ENCODE assay signal across 23 cellular contexts in the genomic region with DNA sequence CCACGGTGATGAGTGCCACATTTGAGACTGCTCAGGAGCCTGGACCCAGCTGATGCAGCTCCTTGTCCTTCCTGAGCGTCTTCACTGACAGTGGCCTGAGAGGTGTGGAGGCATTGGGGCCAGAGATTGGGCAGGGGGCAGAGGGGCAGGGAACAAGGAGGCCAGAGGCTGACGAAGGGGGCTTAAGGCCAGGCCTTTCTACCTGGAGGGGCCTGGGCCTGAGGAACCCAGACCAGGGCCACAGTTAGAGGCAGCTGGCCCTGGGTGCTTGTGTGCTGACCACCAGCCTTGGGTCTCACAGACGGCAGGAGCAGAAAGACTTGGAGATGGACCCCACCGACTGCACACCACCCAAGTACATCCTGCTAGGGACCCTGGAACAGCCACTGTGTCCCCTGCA.
DNase-seq lines count a peak whose midpoint lies in the region; ATAC-seq and TF ChIP-seq lines count a peak whose summit lies in the region.
"Had no signal": no experiment of that assay in that cellular context is flagged by ENCODE, and none has a peak within 500 bp of the region (broad histone marks: within the 10 kb centered on the region; RNA-seq: fewer than 3 reads in every experiment).

No MANE protein-coding gene starts in this region.

- peaks cover 0 to 5% of the 10 kb centered on the region in 2 donors for H3K4me1 ChIP-seq in lung (ENCODE audit: control insufficient read depth in 2 of 2, insufficient read depth in 2 of 2, low read length in 2 of 2)
- H3K4me1 ChIP-seq: BE2C had no signal

- no peak overlapping the region for H3K4me3 Mint-ChIP-seq in activated CD4-positive, alpha-beta T cell treated with anti-CD3 and anti-CD28 coated beads, Interleukin-2, amount 10 ng/mL, durations not matched to agents 7 days and 5 days
- H3K4me3 Mint-ChIP-seq in T-helper 17 cell (peak overlapping the region; percentile 19), nephron progenitor cell (no peak overlapping the region)
- H3K4me3 Mint-ChIP-seq: CD14-positive monocyte; CD4-positive, alpha-beta T cell; CD8-positive, alpha-beta memory T cell; GM23338; H9 had no signal

- peaks cover 0 to 43% of the 10 kb centered on the region in 2 donors for H3K36me3 ChIP-seq in lung (ENCODE audit: control insufficient read depth in 2 of 2, insufficient read depth in 2 of 2, low read length in 2 of 2)

- H3K9me3 ChIP-seq in T-helper 17 cell (ENCODE audit: control insufficient read depth, low read length, poor library complexity, severe bottlenecking) (no peaks in the 10 kb centered on the region), lung (ENCODE audit: control insufficient read depth in 2 of 2, insufficient read depth in 1 of 2, low read length in 1 of 2) (no peaks in the 10 kb centered on the region)
- H3K9me3 ChIP-seq: BE2C; BLaER1 treated with 17β-estradiol and CSF1 and Interleukin-3, amounts not matched to agents 10 nM and 100 nM had no signal

- H3K4me3 ChIP-seq in lung, result no peak overlapping the region
- H3K4me3 ChIP-seq: BLaER1 treated with 17β-estradiol and CSF1 and Interleukin-3, amounts not matched to agents 10 nM and 100 nM; GM12878; GM23338 had no signal

- POLR2A ChIA-PET in activated CD4-positive, alpha-beta T cell treated with anti-CD3 and anti-CD28 coated beads, Interleukin-2, amount 10 ng/mL, durations not matched to agents 7 days and 5 days (lab: Charles Lee), result no interaction called here

- no peaks in the 10 kb centered on the region for H3K27me3 Mint-ChIP-seq in activated CD4-positive, alpha-beta T cell treated with anti-CD3 and anti-CD28 coated beads, Interleukin-2, amount 10 ng/mL, durations not matched to agents 7 days and 5 days
- no peaks in the 10 kb centered on the region for H3K27me3 Mint-ChIP-seq in T-helper 17 cell
- H3K27me3 Mint-ChIP-seq in nephron progenitor cell (ENCODE audit: low read depth, poor library complexity), result peaks cover 4% of the 10 kb centered on the region
- H3K27me3 Mint-ChIP-seq: CD4-positive, alpha-beta T cell; CD8-positive, alpha-beta memory T cell had no signal

- ATAC-seq in T-helper 17 cell (no peak), lung (ENCODE audit: insufficient read depth, low FRiP score) (no peak), HG03135 (IDR thresholded peaks at IDR 0.05; ENCODE audit: unreplicated experiment) (no peak)
- ATAC-seq: GM12878, GM23338, HCT116 had no signal

- H3K4me1 Mint-ChIP-seq in activated CD4-positive, alpha-beta T cell treated with anti-CD3 and anti-CD28 coated beads, Interleukin-2, amount 10 ng/mL, durations not matched to agents 7 days and 5 days, result peaks cover 72% of the 10 kb centered on the region
- H3K4me1 Mint-ChIP-seq in T-helper 17 cell (peaks cover 50% of the 10 kb centered on the region), nephron progenitor cell (peaks cover 12% of the 10 kb centered on the region)

- no peaks in the 10 kb centered on the region for H3K9me3 Mint-ChIP-seq in activated CD4-positive, alpha-beta T cell treated with anti-CD3 and anti-CD28 coated beads, Interleukin-2, amount 10 ng/mL, durations not matched to agents 7 days and 5 days
- no peaks in the 10 kb centered on the region for H3K9me3 Mint-ChIP-seq in nephron progenitor cell
- H3K9me3 Mint-ChIP-seq: CD4-positive, alpha-beta T cell; CD8-positive, alpha-beta memory T cell; GM23338; H9 had no signal

- TF ChIP-seq CTCF in lung (IDR thresholded peaks at IDR 0.05; ENCODE audit: control extremely low read depth, extremely low read depth) (no peak), nephron progenitor cell (IDR thresholded peaks at IDR 0.05) (no peak)

- WGBS in lung, 2 donors, result 92 to 94% methylated on average over 5 of the region's 5 CpGs

- CTCF ChIA-PET in activated CD4-positive, alpha-beta T cell treated with anti-CD3 and anti-CD28 coated beads, Interleukin-2, amount 10 ng/mL, durations not matched to agents 7 days and 5 days (lab: Charles Lee), result no interaction called here

- no peak for DNase-seq in activated CD4-positive, alpha-beta T cell treated with anti-CD3 and anti-CD28 coated beads, Interleukin-2, amount 10 ng/mL, durations not matched to agents 7 days and 5 days
- no peak for DNase-seq in activated CD4-positive, alpha-beta T cell treated with anti-CD3 and anti-CD28 coated beads for 1 hour
- DNase-seq in AG20443 (ENCODE audit: low spot score) (peak; percentile 2), T-helper 17 cell (no peak), lung (ENCODE audit: low spot score) (peak; percentile 13), iPS-NIHi7 (ENCODE audit: extremely low spot score) (no peak), nephron progenitor cell (no peak)
- DNase-seq: AML-193; BE2C; CD4-positive, alpha-beta T cell; CD8-positive, alpha-beta memory T cell; DMS 273 treated with DMSO at 0.1 percent for 48 hours; DMS79; EL; GDM1; H9 had no signal

- H3K36me3 Mint-ChIP-seq in activated CD4-positive, alpha-beta T cell treated with anti-CD3 and anti-CD28 coated beads, Interleukin-2, amount 10 ng/mL, durations not matched to agents 7 days and 5 days (ENCODE audit: low read depth), result peaks cover 73% of the 10 kb centered on the region
- H3K36me3 Mint-ChIP-seq in T-helper 17 cell (ENCODE audit: low read depth), result peaks cover 7% of the 10 kb centered on the region
- peaks cover 26% of the 10 kb centered on the region for H3K36me3 Mint-ChIP-seq in nephron progenitor cell (ENCODE audit: low read depth)

- peak overlapping the region; percentile 68 for H3K27ac Mint-ChIP-seq in activated CD4-positive, alpha-beta T cell treated with anti-CD3 and anti-CD28 coated beads, Interleukin-2, amount 10 ng/mL, durations not matched to agents 7 days and 5 days
- H3K27ac Mint-ChIP-seq in T-helper 17 cell (peak overlapping the region; percentile 99), nephron progenitor cell (no peak overlapping the region)
- H3K27ac Mint-ChIP-seq: CD14-positive monocyte, GM23338, H9 had no signal

- no peak overlapping the region for H3K27ac ChIP-seq in lung (ENCODE audit: low read depth in 1 of 2, low read length in 1 of 2)
- H3K27ac ChIP-seq: 22Rv1; BLaER1 treated with 17β-estradiol and CSF1 and Interleukin-3, amounts not matched to agents 10 nM and 100 nM had no signal

- no peaks in the 10 kb centered on the region for H3K27me3 ChIP-seq in lung (ENCODE audit: control insufficient read depth, insufficient read depth)
- H3K27me3 ChIP-seq: BE2C; BLaER1 treated with 17β-estradiol and CSF1 and Interleukin-3, amounts not matched to agents 10 nM and 100 nM had no signal

Comparison
In these comparisons a context has a peak if more than half of its experiments do, and no peak if none do; other contexts are left out.
1. DNase-seq: peak in AG20443 (single experiment) and lung (single experiment); none in activated CD4-positive, alpha-beta T cell treated with anti-CD3 and anti-CD28 coated beads, Interleukin-2, amount 10 ng/mL, durations not matched to agents 7 days and 5 days (single experiment), activated CD4-positive, alpha-beta T cell treated with anti-CD3 and anti-CD28 coated beads for 1 hour (single experiment), T-helper 17 cell (0 of 3), iPS-NIHi7 (single experiment) and nephron progenitor cell (single experiment).